ENCODE assay signal across 1 cellular context in genomic region chr7:76412249-76412648, GRCh38.
TF ChIP-seq lines count a peak whose summit lies in the region.

No MANE protein-coding gene starts in this region.

TF ChIP-seq in IMR-90, 13 proteins besides CTCF, POLR2A, EP300 and RAD21:
- TF ChIP-seq CEBPB (IDR thresholded peaks at IDR 0.05; ENCODE audit: low read depth, low read length) (peak; percentile 13; the same call in 1 of the 2 replicates), ELK1 (IDR thresholded peaks at IDR 0.05; ENCODE audit: borderline replicate concordance, low read depth, low read length) (no peak)
TF ChIP-seq in IMR-90: peak in this region for 1.
